In the genomic region with DNA sequence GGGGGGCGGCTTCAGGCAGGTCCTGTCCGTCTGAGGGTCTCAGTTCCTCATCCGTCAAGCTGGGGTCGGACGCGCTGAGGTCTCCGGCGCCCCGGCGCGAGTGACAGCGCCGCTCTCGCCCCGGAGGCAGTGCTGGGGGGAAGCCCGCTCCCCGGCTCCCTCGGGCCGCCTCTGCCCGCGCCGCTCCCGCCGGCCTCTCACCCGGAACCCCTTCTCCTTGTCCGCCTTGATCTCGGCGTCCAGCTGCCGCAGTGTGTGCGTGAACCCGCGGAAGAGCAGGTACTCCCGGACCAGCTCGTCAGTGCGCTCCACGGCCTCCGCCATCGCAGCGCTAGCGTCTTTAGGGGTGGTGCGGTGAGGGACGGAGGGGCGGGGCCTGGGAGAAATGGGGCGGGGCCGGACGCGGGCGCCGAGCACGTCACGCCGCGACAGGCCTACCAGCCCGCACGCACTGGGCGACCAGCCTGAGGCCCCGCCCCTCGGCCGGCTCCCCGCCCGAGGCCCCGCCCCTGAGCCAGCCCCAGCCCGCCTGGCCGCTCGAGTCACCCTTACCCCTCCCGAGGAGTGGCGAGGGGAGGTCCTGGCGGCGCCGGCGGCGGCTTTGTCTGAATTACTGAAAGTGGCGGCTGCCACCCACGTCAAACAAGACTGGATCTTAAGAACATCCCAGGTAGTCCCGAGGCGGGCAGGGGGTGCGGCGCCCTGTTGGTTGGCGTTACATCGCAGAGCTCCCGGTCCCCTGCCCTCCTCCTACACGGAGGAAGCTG, we compare ENCODE assay signal across 1 cellular context.
TF ChIP-seq lines count a peak whose summit lies in the region.

A gene (minus strand): TSS at position 348 of the 767 bp plus-strand sequence. CDS start 24 bp downstream, at position 324.

TF ChIP-seq in H1, 55 proteins besides CTCF, POLR2A, EP300 and RAD21:
- TF ChIP-seq POLR2AphosphoS5 (IDR thresholded peaks at IDR 0.05; ENCODE audit: low read depth, low read length) (peak; percentile 72), PHF8 (conservative IDR thresholded peaks at IDR 0.05; ENCODE audit: low read depth, low read length) (peak; percentile 61), GTF2F1 (IDR thresholded peaks at IDR 0.05; ENCODE audit: borderline replicate concordance, low read depth, low read length) (no peak), KDM4A (IDR thresholded peaks at IDR 0.05; ENCODE audit: low read depth, low read length, severe bottlenecking) (peak; percentile 89), YY1 (IDR thresholded peaks at IDR 0.05; ENCODE audit: low read depth, low read length) (peak; percentile 82), RNF2 (IDR thresholded peaks at IDR 0.05; ENCODE audit: borderline replicate concordance, low read depth, low read length, missing control alignments, poor library complexity, severe bottlenecking) (no peak), RBBP5 (IDR thresholded peaks at IDR 0.05; ENCODE audit: borderline replicate concordance, low read depth, low read length) (peak; percentile 88; the same call in 1 of the 2 replicates), BRCA1 (IDR thresholded peaks at IDR 0.05; ENCODE audit: low read depth, low read length) (no peak), ASH2L (IDR thresholded peaks at IDR 0.05; ENCODE audit: low read length) (peak; percentile 84), SUZ12 (IDR thresholded peaks at IDR 0.05; ENCODE audit: low read length) (no peak), CREB1 (IDR thresholded peaks at IDR 0.05) (peak; percentile 78), TAF1 (IDR thresholded peaks at IDR 0.05; ENCODE audit: low read depth, low read length) (peak; percentile 87), SIN3A (conservative IDR thresholded peaks at IDR 0.05 in 1 of 2, IDR thresholded peaks at IDR 0.05 in 1 of 2; ENCODE audit: low read depth in 1 of 2, low read length in 2 of 2) (peak; percentile 15 to 68; a peak in 3 of 4 replicates), TBP (IDR thresholded peaks at IDR 0.05; ENCODE audit: low read depth, low read length) (peak; percentile 61; the same call in 1 of the 2 replicates), TAF7 (optimal IDR thresholded peaks at IDR 0.05; ENCODE audit: borderline replicate concordance, low read depth, low read length) (peak; percentile 82), NRF1 (IDR thresholded peaks at IDR 0.05; ENCODE audit: low read depth, low read length) (no peak), KDM5A (IDR thresholded peaks at IDR 0.05; ENCODE audit: low read length) (no peak)
